13 cellular contexts compared by ENCODE assay signal in genomic region chr11:61794579-61794978, GRCh38. TPM values are rescaled to one million over a fixed set of nuclear protein-coding genes. Genes with fewer than 3 reads are reported as not detected.
A peak's percentile ranks its signal among the peaks of the same experiment; 100 is the strongest.
DNase-seq lines count a peak whose midpoint lies in the region; ATAC-seq and TF ChIP-seq lines count a peak whose summit lies in the region.
"Had no signal": no experiment of that assay in that cellular context is flagged by ENCODE, and none has a peak within 500 bp of the region (broad histone marks: within the 10 kb centered on the region; RNA-seq: fewer than 3 reads in every experiment).

No MANE protein-coding gene starts in this region.

- H3K4me3 Mint-ChIP-seq in stimulated activated naive CD8-positive, alpha-beta T cell treated with anti-CD3 and anti-CD28 coated beads, Interleukin-15, Interleukin-2, amounts not matched to agents 100 ng/mL and 50 ng/mL, for 24 hours = peak overlapping the region; percentile 92
- peak overlapping the region; percentile 7 for H3K4me3 Mint-ChIP-seq in activated naive CD8-positive, alpha-beta T cell

- H3K36me3 ChIP-seq in body of pancreas (replicated peaks in 1 of 2; ENCODE audit: insufficient read depth in 1 of 2, low read depth in 2 of 2) = peaks cover 0 to 10% of the 10 kb centered on the region in 2 donors
- H3K36me3 ChIP-seq: colonic mucosa had no signal

- no peaks in the 10 kb centered on the region for H3K9me3 ChIP-seq in body of pancreas
- H3K9me3 ChIP-seq: colonic mucosa, pancreas had no signal

- no peak for DNase-seq in stimulated activated naive CD8-positive, alpha-beta T cell treated with anti-CD3 and anti-CD28 coated beads, Interleukin-15, Interleukin-2, amounts not matched to agents 100 U/mL and 50 U/mL, for 24 hours
- DNase-seq in GM03348 (ENCODE audit: low spot score) (no peak), body of pancreas (no peak)
- DNase-seq in stimulated activated CD4-positive, alpha-beta T cell treated with anti-CD3 and anti-CD28 coated beads, Interleukin-2, amount 100 ng/mL, for 48 hours = no peak
- DNase-seq: activated naive CD4-positive, alpha-beta T cell; colonic mucosa; KBM-7; NCI-H187; pancreas; stimulated activated CD4-positive, alpha-beta T cell treated with anti-CD3 and anti-CD28 coated beads, Interleukin-1b, Interleukin-23, amount 100 ng/mL, for 48 hours had no signal

- H3K4me3 ChIP-seq in body of pancreas = no peak overlapping the region
- H3K4me3 ChIP-seq: colonic mucosa, pancreas had no signal

- peak overlapping the region; percentile 71 for H3K27ac Mint-ChIP-seq in stimulated activated naive CD8-positive, alpha-beta T cell treated with anti-CD3 and anti-CD28 coated beads, Interleukin-15, Interleukin-2, amounts not matched to agents 100 ng/mL and 50 ng/mL, for 24 hours
- no peak overlapping the region for H3K27ac Mint-ChIP-seq in activated naive CD8-positive, alpha-beta T cell
- H3K27ac Mint-ChIP-seq: stimulated activated memory B cell treated with anti-CD40 and anti-IgM and Interleukin-4, amounts not matched to agents 10 μg/mL and 1 μg/mL and 100 μg/mL, for 72 hours had no signal

- ATAC-seq in stimulated activated naive CD8-positive, alpha-beta T cell treated with anti-CD3 and anti-CD28 coated beads, Interleukin-15, Interleukin-2, amounts not matched to agents 100 U/mL and 50 U/mL, for 24 hours = no peak
- no peak for ATAC-seq in body of pancreas
- ATAC-seq: pancreas; stimulated activated memory B cell treated with anti-CD40 and anti-IgM and Interleukin-4, amounts not matched to agents 10 μg/mL and 1 μg/mL and 100 μg/mL, for 72 hours had no signal

- no peaks in the 10 kb centered on the region for H3K27me3 Mint-ChIP-seq in stimulated activated naive CD8-positive, alpha-beta T cell treated with anti-CD3 and anti-CD28 coated beads, Interleukin-15, Interleukin-2, amounts not matched to agents 100 ng/mL and 50 ng/mL, for 24 hours
- no peaks in the 10 kb centered on the region for H3K27me3 Mint-ChIP-seq in activated naive CD8-positive, alpha-beta T cell
- H3K27me3 Mint-ChIP-seq: stimulated activated memory B cell treated with anti-CD40 and anti-IgM and Interleukin-4, amounts not matched to agents 10 μg/mL and 1 μg/mL and 100 μg/mL, for 72 hours had no signal

- H3K36me3 Mint-ChIP-seq in stimulated activated naive CD8-positive, alpha-beta T cell treated with anti-CD3 and anti-CD28 coated beads, Interleukin-15, Interleukin-2, amounts not matched to agents 100 ng/mL and 50 ng/mL, for 24 hours (ENCODE audit: low read depth) = peaks cover 69% of the 10 kb centered on the region
- peaks cover 10% of the 10 kb centered on the region for H3K36me3 Mint-ChIP-seq in activated naive CD8-positive, alpha-beta T cell

- no peak for TF ChIP-seq POLR2A in body of pancreas (IDR thresholded peaks at IDR 0.05)

- intact Hi-C loops in body of pancreas (cut with DNase I) = no loop called here

- no peak overlapping the region for H3K27ac ChIP-seq in body of pancreas
- H3K27ac ChIP-seq: colonic mucosa, pancreas had no signal

- no peak for TF ChIP-seq CTCF in body of pancreas (IDR thresholded peaks at IDR 0.05)

- 79 to 87% methylated on average over 4 of the region's 4 CpGs for WGBS in body of pancreas, 2 donors

- peaks cover 58% of the 10 kb centered on the region for H3K4me1 Mint-ChIP-seq in stimulated activated naive CD8-positive, alpha-beta T cell treated with anti-CD3 and anti-CD28 coated beads, Interleukin-15, Interleukin-2, amounts not matched to agents 100 ng/mL and 50 ng/mL, for 24 hours (ENCODE audit: low read depth)
- peaks cover 28% of the 10 kb centered on the region for H3K4me1 Mint-ChIP-seq in activated naive CD8-positive, alpha-beta T cell (ENCODE audit: low read depth)

- no peaks in the 10 kb centered on the region for H3K27me3 ChIP-seq in body of pancreas
- H3K27me3 ChIP-seq: colonic mucosa, pancreas had no signal

- H3K4me1 ChIP-seq in body of pancreas = peaks cover 31% of the 10 kb centered on the region

- no peaks in the 10 kb centered on the region for H3K9me3 Mint-ChIP-seq in stimulated activated naive CD8-positive, alpha-beta T cell treated with anti-CD3 and anti-CD28 coated beads, Interleukin-15, Interleukin-2, amounts not matched to agents 100 ng/mL and 50 ng/mL, for 24 hours
- H3K9me3 Mint-ChIP-seq in activated naive CD8-positive, alpha-beta T cell (ENCODE audit: low read depth) = no peaks in the 10 kb centered on the region
- H3K9me3 Mint-ChIP-seq: stimulated activated memory B cell treated with anti-CD40 and anti-IgM and Interleukin-4, amounts not matched to agents 10 μg/mL and 1 μg/mL and 100 μg/mL, for 72 hours had no signal

RNA-seq across cellular contexts. Expression of gene FEN1, which starts 1.9 kb away (rescaled TPM):
- 1 to 10 TPM; 2.6 to 3.4 TPM for total RNA-seq in body of pancreas

RNA-seq across cellular contexts. Expression of gene TMEM258, which starts 2.2 kb away (rescaled TPM):
- 10 to 100 TPM in 1 of 2 donors, 1 to 10 TPM in 1; 8.6 to 29.1 TPM for total RNA-seq in body of pancreas

RNA-seq across cellular contexts. Expression of gene FADS1, which starts 22.2 kb away (rescaled TPM):
- 1 to 10 TPM; 4.6 to 7.0 TPM for total RNA-seq in body of pancreas

RNA-seq across cellular contexts. Expression of gene FADS2, which starts 33.5 kb away (rescaled TPM):
- 1 to 10 TPM; 2.0 to 4.4 TPM for total RNA-seq in body of pancreas

RNA-seq across cellular contexts. Expression of gene MYRF, which starts 42.1 kb away (rescaled TPM):
- 10 to 100 TPM; 33.2 to 47.5 TPM for total RNA-seq in body of pancreas
